Comparison of ENCODE assay signal across 1 cellular context in genomic region chr7:74206589-74207120, GRCh38.
TF ChIP-seq lines count a peak whose summit lies in the region.

No MANE protein-coding gene starts in this region.

TF ChIP-seq in HepG2, 621 proteins besides CTCF, POLR2A, EP300 and RAD21 (continued from another document):
- no peak for TF ChIP-seq CEBPZ (IDR thresholded peaks at IDR 0.05; ENCODE audit: low read length)
- TF ChIP-seq MYC (CRISPR knock-in tag; IDR thresholded peaks at IDR 0.05; ENCODE audit: borderline replicate concordance) = no peak; the same call in 1 of the 2 replicates
- TF ChIP-seq SOX5 (CRISPR knock-in tag; IDR thresholded peaks at IDR 0.05; ENCODE audit: borderline replicate concordance) = no peak
- no peak for TF ChIP-seq CBX1 (IDR thresholded peaks at IDR 0.05; ENCODE audit: low read depth)
- TF ChIP-seq ZMYM2 (CRISPR knock-in tag; IDR thresholded peaks at IDR 0.05) = peak; percentile 84
- 0 out of 2 replicates have a peak, but pooled peaks have one; percentile 60 for TF ChIP-seq ZSCAN29 (CRISPR knock-in tag; conservative IDR thresholded peaks at IDR 0.05)
- no peak for TF ChIP-seq ZSCAN21 (CRISPR knock-in tag; IDR thresholded peaks at IDR 0.05; ENCODE audit: borderline replicate concordance)
- 0 out of 2 replicates have a peak, but pooled peaks have one; percentile 47 for TF ChIP-seq IKZF5 (CRISPR knock-in tag; IDR thresholded peaks at IDR 0.05)
- TF ChIP-seq TRAFD1 (CRISPR knock-in tag; IDR thresholded peaks at IDR 0.05; ENCODE audit: borderline replicate concordance) = no peak
- no peak for TF ChIP-seq KAT2B (IDR thresholded peaks at IDR 0.05; ENCODE audit: borderline replicate concordance, low read depth, low read length)
- 0 out of 2 replicates have a peak, but pooled peaks have one; percentile 37 for TF ChIP-seq SNAPC5 (CRISPR knock-in tag; IDR thresholded peaks at IDR 0.05; ENCODE audit: borderline replicate concordance)
- no peak for TF ChIP-seq PREB (CRISPR knock-in tag; IDR thresholded peaks at IDR 0.05)
- TF ChIP-seq ZNF775 (CRISPR knock-in tag; IDR thresholded peaks at IDR 0.05; ENCODE audit: borderline replicate concordance) = no peak
- TF ChIP-seq ZNF580 (CRISPR knock-in tag; IDR thresholded peaks at IDR 0.05; ENCODE audit: borderline replicate concordance, low read depth) = peak; percentile 62; the same call in 1 of the 2 replicates
TF ChIP-seq in HepG2: peak in this region for 71.
